ENCODE assay signal across 13 cellular contexts in genomic region chr10:113957013-113957412, GRCh38.
DNase-seq lines count a peak whose midpoint lies in the region; ATAC-seq, FAIRE-seq and TF ChIP-seq lines count a peak whose summit lies in the region.
"Had no signal": no experiment of that assay in that cellular context is flagged by ENCODE, and none has a peak within 500 bp of the region (broad histone marks: within the 10 kb centered on the region; RNA-seq: fewer than 3 reads in every experiment).

No MANE protein-coding gene starts in this region.

- H3K4me1 ChIP-seq in A549 = peaks cover 44% of the 10 kb centered on the region
- H3K4me1 ChIP-seq in IMR-90 (ENCODE audit: control insufficient read depth, insufficient read depth, low read length) = peaks cover 15% of the 10 kb centered on the region

- intact Hi-C loops in IMR-90 (cut with micrococcal nuclease) = loop anchor here (10.0 kb wide), 1 partner anchor 252 kb away; no protein-coding TSS in a partner anchor

- H3K36me3 ChIP-seq in IMR-90 (ENCODE audit: control insufficient read depth, insufficient read depth, low read length) = no peaks in the 10 kb centered on the region
- H3K36me3 ChIP-seq in WERI-Rb-1 = no peaks in the 10 kb centered on the region
- H3K36me3 ChIP-seq: gastrocnemius medialis had no signal

- no peak for FAIRE-seq in A549 (lab: Jason Lieb, UNC)
- FAIRE-seq: H54 had no signal

- no peak overlapping the region for H4K8ac ChIP-seq in IMR-90 (ENCODE audit: low read depth in 2 of 2, low read length in 2 of 2)

- peak overlapping the region; percentile 35 to 77; a peak in 3 of 6 replicates for H3K27ac ChIP-seq in A549
- no peak overlapping the region for H3K27ac ChIP-seq in IMR-90 (ENCODE audit: insufficient read depth, low read length)
- H3K27ac ChIP-seq in WERI-Rb-1 = no peak overlapping the region

- no peak overlapping the region for H3K14ac ChIP-seq in IMR-90 (replicated peaks; ENCODE audit: low read depth, low read length)

- no peak for TF ChIP-seq POLR2A in A549 (IDR thresholded peaks at IDR 0.05; ENCODE audit: low read length)
- TF ChIP-seq POLR2A in IMR-90 (IDR thresholded peaks at IDR 0.05; ENCODE audit: low read depth, low read length) = no peak

- 67% methylated on average over 5 of the region's 5 CpGs for WGBS in A549 (ENCODE audit: missing lambda C conversion rate)
- no CpG with 5 or more reads among the region's 5 CpGs for WGBS in IMR-90 (ENCODE audit: extremely low coverage in 2 of 2, insufficient read length in 1 of 2), 2 experiments

- POLR2A ChIA-PET in A549 (lab: Yijun Ruan, JAX) (no interaction called here), IMR-90 (lab: Charles Lee; ENCODE audit: unreplicated experiment) (no interaction called here)

- H3K56ac ChIP-seq in IMR-90 (ENCODE audit: extremely low read depth, insufficient read depth, low read length) = no peak overlapping the region

- no peak overlapping the region; the same call in 1 of the 2 replicates for H2BK20ac ChIP-seq in IMR-90 (ENCODE audit: low read depth, low read length)

- BruUV-seq in IMR-90 (replicated peaks; lab: Mats Ljungman, UMichigan) = no TSS peak

- no peak overlapping the region for H2BK120ac ChIP-seq in IMR-90 (ENCODE audit: low read depth, low read length)

- no peaks in the 10 kb centered on the region for H4K20me1 ChIP-seq in IMR-90 (ENCODE audit: insufficient read depth, low read length)

- H3K27me3 ChIP-seq in IMR-90 (ENCODE audit: control insufficient read depth, insufficient read depth, low read length) = no peaks in the 10 kb centered on the region
- no peaks in the 10 kb centered on the region for H3K27me3 ChIP-seq in WERI-Rb-1 (ENCODE audit: insufficient read depth, low read depth, severe bottlenecking)
- H3K27me3 ChIP-seq: gastrocnemius medialis had no signal

- no peak overlapping the region for H3K23ac ChIP-seq in IMR-90 (ENCODE audit: low read depth, low read length)

- no peak overlapping the region for H4K91ac ChIP-seq in IMR-90 (ENCODE audit: insufficient read depth, low read depth, low read length)

- peak overlapping the region; percentile 30; the same call in 1 of the 3 replicates for H2BK15ac ChIP-seq in IMR-90 (ENCODE audit: low read depth, low read length)

- no peak overlapping the region for H4K5ac ChIP-seq in IMR-90 (ENCODE audit: low read depth, low read length)

- H3K4me3 ChIP-seq in A549 (no peak overlapping the region), IMR-90 (ENCODE audit: insufficient read depth, low read depth, low read length) (no peak overlapping the region), WERI-Rb-1 (ENCODE audit: low read depth, low read length) (no peak overlapping the region)
- H3K4me3 ChIP-seq: gastrocnemius medialis had no signal

- CTCF ChIA-PET in A549 (lab: Yijun Ruan, JAX) = no interaction called here
- CTCF ChIA-PET in IMR-90 (lab: Yijun Ruan, JAX) = no interaction called here

- no peak overlapping the region for H3K18ac ChIP-seq in IMR-90 (ENCODE audit: low read depth, low read length)

- H3K9me3 ChIP-seq in A549 = no peaks in the 10 kb centered on the region
- no peaks in the 10 kb centered on the region for H3K9me3 ChIP-seq in IMR-90 (ENCODE audit: control insufficient read depth, insufficient read depth, low read length)
- no peaks in the 10 kb centered on the region for H3K9me3 ChIP-seq in WERI-Rb-1 (ENCODE audit: severe bottlenecking)
- H3K9me3 ChIP-seq: gastrocnemius medialis had no signal

- peak overlapping the region; percentile 44; the same call in 1 of the 2 replicates for H2AK5ac ChIP-seq in IMR-90 (ENCODE audit: low read depth, low read length)

- no peak for TF ChIP-seq RAD21 in A549 (conservative IDR thresholded peaks at IDR 0.05 in 1 of 2, IDR thresholded peaks at IDR 0.05 in 1 of 2)
- no peak for TF ChIP-seq RAD21 in IMR-90 (IDR thresholded peaks at IDR 0.05; ENCODE audit: low read length)

- no peak for TF ChIP-seq EP300 in A549 (IDR thresholded peaks at IDR 0.05)

- in situ Hi-C loops in IMR-90 (cut with MboI; ENCODE audit: low sequenced_read_pairs) (no loop called here), ACHN (cut with HindIII; ENCODE audit: low pct_ligation_motif_present, low pct_unique_long_range_greater_than_20kb, low sequenced_read_pairs) (no loop called here)

- H3K4ac ChIP-seq in IMR-90 (ENCODE audit: low read depth, low read length) = peak overlapping the region; percentile 20; the same call in 1 of the 2 replicates

- peak overlapping the region; percentile 33; the same call in 2 of the 3 replicates for H3K4me2 ChIP-seq in A549
- no peak overlapping the region for H3K4me2 ChIP-seq in IMR-90 (ENCODE audit: low read depth, low read length)

- ATAC-seq in A549 (no peak), IMR-90 (ENCODE audit: low read depth) (peak; percentile 55), HG03469 (IDR thresholded peaks at IDR 0.05; ENCODE audit: unreplicated experiment) (no peak)
- ATAC-seq: gastrocnemius medialis had no signal

- no peak overlapping the region for H2AK9ac ChIP-seq in IMR-90 (replicated peaks; ENCODE audit: low read depth, low read length, poor library complexity)

- peak overlapping the region; percentile 72 for H2AFZ ChIP-seq in IMR-90 (replicated peaks; ENCODE audit: low read length, poor library complexity)

- DNase-seq in A549 (ENCODE audit: low read depth in 1 of 2, low spot score in 1 of 2) (peak in 1 of 2 experiments; percentile 26), IMR-90 (peak; percentile 93), dermis blood vessel endothelial cell (peak; percentile 39), lung microvascular endothelial cell (ENCODE audit: low read depth in 2 of 2) (peak; percentile 25 to 30), cerebellum (ENCODE audit: low spot score) (no peak), ACHN (no peak), WERI-Rb-1 (no peak)
- DNase-seq: activated effector memory CD4-positive, alpha-beta T cell treated with anti-CD3 and anti-CD28 coated beads, Interleukin-2, amount 50 U/mL, for 16 hours; gastrocnemius medialis; naive B cell; NCI-H1417 treated with DMSO at 0.1 percent for 48 hours had no signal

- no peaks in the 10 kb centered on the region for H3K79me1 ChIP-seq in IMR-90 (ENCODE audit: low read depth in 1 of 2, low read length in 2 of 2)

- TF ChIP-seq CTCF in A549 (IDR thresholded peaks at IDR 0.05) (no peak), IMR-90 (conservative IDR thresholded peaks at IDR 0.05; ENCODE audit: low read depth, low read length) (no peak), WERI-Rb-1 (IDR thresholded peaks at IDR 0.05; ENCODE audit: low read depth, low read length) (no peak)

- peaks cover 10% of the 10 kb centered on the region; the same call in 1 of the 2 replicates for H3K9me1 ChIP-seq in IMR-90 (ENCODE audit: insufficient read depth, low read length)

- dilution Hi-C loops in IMR-90 (cut with HindIII; ENCODE audit: low sequenced_read_pairs, unreplicated experiment) = no loop called here

- H2BK5ac ChIP-seq in IMR-90 (ENCODE audit: low read depth, low read length, poor library complexity, severe bottlenecking) = no peak overlapping the region

- H3K9ac ChIP-seq in IMR-90 (ENCODE audit: low read depth, low read length) = no peak overlapping the region

TF ChIP-seq in A549, 52 proteins besides CTCF, POLR2A, EP300 and RAD21 (continues in another document):
- TF ChIP-seq CBX8 (IDR thresholded peaks at IDR 0.05) = no peak
- TF ChIP-seq USF2 (IDR thresholded peaks at IDR 0.05) = no peak
- no peak for TF ChIP-seq FOSB (CRISPR knock-in tag; IDR thresholded peaks at IDR 0.05)
- no peak for TF ChIP-seq FOSL2 (IDR thresholded peaks at IDR 0.05)
- TF ChIP-seq FOSL2 (CRISPR knock-in tag; IDR thresholded peaks at IDR 0.05) = no peak
- TF ChIP-seq JUNB (IDR thresholded peaks at IDR 0.05) = no peak
- TF ChIP-seq CHD2 (IDR thresholded peaks at IDR 0.05; ENCODE audit: low read length, partially characterized antibody) = no peak
- no peak for TF ChIP-seq RCOR1 (IDR thresholded peaks at IDR 0.05; ENCODE audit: low read depth, low read length)
- TF ChIP-seq ZC3H11A (IDR thresholded peaks at IDR 0.05) = no peak

TF ChIP-seq in IMR-90, 13 proteins besides CTCF, POLR2A, EP300 and RAD21:
- TF ChIP-seq SMC3 (IDR thresholded peaks at IDR 0.05; ENCODE audit: low read depth, low read length) (no peak), RCOR1 (IDR thresholded peaks at IDR 0.05; ENCODE audit: insufficient replicate concordance, low read length) (no peak), ELK1 (IDR thresholded peaks at IDR 0.05; ENCODE audit: borderline replicate concordance, low read depth, low read length) (no peak), CHD1 (IDR thresholded peaks at IDR 0.05; ENCODE audit: low read depth, low read length) (no peak), RFX5 (IDR thresholded peaks at IDR 0.05; ENCODE audit: low read depth, low read length) (no peak), CEBPB (IDR thresholded peaks at IDR 0.05; ENCODE audit: low read depth, low read length) (no peak), MAFK (IDR thresholded peaks at IDR 0.05; ENCODE audit: low read depth, low read length) (no peak), MAZ (IDR thresholded peaks at IDR 0.05; ENCODE audit: borderline replicate concordance, low read depth, low read length) (no peak), MXI1 (IDR thresholded peaks at IDR 0.05; ENCODE audit: borderline replicate concordance, low read depth, low read length) (no peak)

Comparison
In these comparisons a context has a peak if more than half of its experiments do, and no peak if none do; other contexts are left out.
1. DNase-seq: peak in IMR-90 (single experiment), dermis blood vessel endothelial cell (single experiment) and lung microvascular endothelial cell (2 of 2); none in cerebellum (single experiment), ACHN (single experiment) and WERI-Rb-1 (single experiment).
2. H3K27ac ChIP-seq: peak in A549 (2 of 2); none in IMR-90 (single experiment) and WERI-Rb-1 (single experiment).